ENCODE assay signal across 22 cellular contexts in the genomic region with DNA sequence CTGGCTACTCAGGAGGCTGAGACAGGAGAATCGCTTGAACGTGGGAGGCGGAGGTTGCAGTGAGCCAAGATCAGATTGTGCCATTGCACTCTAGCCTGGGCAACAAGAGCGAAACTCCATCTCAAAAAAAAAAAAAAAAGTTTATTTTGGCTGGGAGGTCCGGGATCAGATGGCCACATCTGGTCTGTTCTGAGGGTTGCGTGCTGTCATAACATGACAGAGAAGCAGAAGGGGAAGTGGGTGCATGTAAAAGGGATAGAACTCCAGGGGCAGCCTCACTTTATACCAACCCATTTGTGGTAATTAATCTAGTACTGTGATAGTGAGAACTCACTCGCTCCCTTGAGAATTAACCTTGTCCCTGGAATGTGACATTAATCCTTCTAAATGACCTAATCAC.
DNase-seq lines count a peak whose midpoint lies in the region; ATAC-seq, FAIRE-seq and TF ChIP-seq lines count a peak whose summit lies in the region.
"Had no signal": no experiment of that assay in that cellular context is flagged by ENCODE, and none has a peak within 500 bp of the region (broad histone marks: within the 10 kb centered on the region; RNA-seq: fewer than 3 reads in every experiment).

No MANE protein-coding gene starts in this region.

- intact Hi-C loops in GM12878 (cut with micrococcal nuclease; ENCODE audit: unreplicated experiment), result loop anchor here (10.0 kb wide), 1 partner anchor 154 kb away; a partner anchor contains a TSS

- FAIRE-seq in GM12891 (lab: Jason Lieb, UNC), result no peak
- no peak for FAIRE-seq in GM12878 (lab: Jason Lieb, UNC)
- FAIRE-seq: endothelial cell of umbilical vein, GM18507, H1 had no signal

- 78% methylated on average over 7 of the region's 7 CpGs for WGBS in GM12878 (ENCODE audit: insufficient coverage, insufficient replicate concordance, low lambda C conversion rate, missing lambda C conversion rate)
- 98% methylated on average over 7 of the region's 7 CpGs for WGBS in SK-N-SH (ENCODE audit: low lambda C conversion rate)

- H3K79me2 ChIP-seq in GM12878 (ENCODE audit: control insufficient read depth, insufficient read depth, low read length) (no peaks in the 10 kb centered on the region; the same call in none of the 2 replicates), SK-N-SH (ENCODE audit: insufficient read depth) (no peaks in the 10 kb centered on the region)

- H3K4me2 ChIP-seq in GM12878 (ENCODE audit: control insufficient read depth, insufficient read depth) (peak overlapping the region; percentile 13; the same call in 1 of the 2 replicates), SK-N-SH (no peak overlapping the region)

- no peak for TF ChIP-seq CTCF in GM12878 (IDR thresholded peaks at IDR 0.05 in 2 of 3, conservative IDR thresholded peaks at IDR 0.05 in 1 of 3; ENCODE audit: control insufficient read depth in 2 of 3, extremely low read depth in 1 of 3, insufficient read depth in 1 of 3, low read depth in 3 of 3, low read length in 3 of 3)
- no peak for TF ChIP-seq CTCF in SK-N-SH (IDR thresholded peaks at IDR 0.05)
- no peak for TF ChIP-seq CTCF in GM10266 (IDR thresholded peaks at IDR 0.05; ENCODE audit: control insufficient read depth, insufficient read depth, low read depth, missing control alignments)

- H3K27ac ChIP-seq in GM12878 (ENCODE audit: control insufficient read depth, insufficient read depth) (peak overlapping the region; percentile 17), SK-N-SH (ENCODE audit: low read depth in 2 of 2, low read length in 1 of 2) (no peak overlapping the region)
- H3K27ac ChIP-seq: dorsolateral prefrontal cortex, lower lobe of right lung had no signal

- H3K4me3 ChIP-seq in GM12878 (no peak overlapping the region), SK-N-SH (ENCODE audit: low read depth in 2 of 2, low read length in 1 of 2) (no peak overlapping the region)
- H3K4me3 ChIP-seq: dorsolateral prefrontal cortex, lower lobe of right lung had no signal

- CTCF ChIA-PET in GM12878 (lab: Yijun Ruan, JAX), result interaction anchor here (1.0 kb wide), 1 partner anchor 15 kb away, joined by 3 read pairs; no protein-coding TSS in a partner anchor
- CTCF ChIA-PET in SK-N-SH (lab: Yijun Ruan, JAX), result interaction anchor here (1.0 kb wide), 1 partner anchor 660 kb away, joined by 3 read pairs; no protein-coding TSS in a partner anchor

- no peak for TF ChIP-seq EP300 in GM12878 (IDR thresholded peaks at IDR 0.05; ENCODE audit: borderline replicate concordance in 1 of 2, control insufficient read depth in 1 of 2, low read depth in 2 of 2, low read length in 2 of 2)
- TF ChIP-seq EP300 in SK-N-SH (IDR thresholded peaks at IDR 0.05; ENCODE audit: borderline replicate concordance in 1 of 2, low read depth in 1 of 2, low read length in 1 of 2), result no peak

- H3K27me3 ChIP-seq in GM12878 (replicated peaks in 1 of 2; ENCODE audit: control insufficient read depth in 2 of 2, insufficient read depth in 2 of 2, low read length in 1 of 2) (no peaks in the 10 kb centered on the region), SK-N-SH (ENCODE audit: insufficient read depth) (no peaks in the 10 kb centered on the region)
- H3K27me3 ChIP-seq: dorsolateral prefrontal cortex had no signal

- no TSS peak for BruUV-seq in GM12878 (replicated peaks; lab: Mats Ljungman, UMichigan)

- DNase-seq in CD1c-positive myeloid dendritic cell (ENCODE audit: extremely low spot score) (peak; percentile 11), GM12891 (ENCODE audit: insufficient read length, low spot score) (no peak), MV-4-11 (lab: John Stamatoyannopoulos, UW) (peak; percentile 73), GM12878 (ENCODE audit: low read depth, low spot score) (no peak), SK-N-SH (no peak), GM10266 (ENCODE audit: extremely low spot score) (no peak)
- DNase-seq: activated CD8-positive, alpha-beta T cell treated with anti-CD3 and anti-CD28 coated beads, Interleukin-2, amount 10 ng/mL, durations not matched to agents 7 days and 5 days; activated effector memory CD4-positive, alpha-beta T cell treated with Interleukin-2 at 50 U/mL for 16 hours; activated naive CD8-positive, alpha-beta T cell treated with anti-CD3 and anti-CD28 coated beads, Interleukin-2, amount 50 U/mL, for 24 hours; activated T-cell treated with anti-CD3 and anti-CD28 coated beads for 4 hours; C1 segment of cervical spinal cord; DMS153; dorsolateral prefrontal cortex; islet precursor cell; lower lobe of right lung; NCI-H1417; SW 1271 had no signal

- H3K9me2 ChIP-seq in SK-N-SH, result no peaks in the 10 kb centered on the region

- no peaks in the 10 kb centered on the region for H3F3A ChIP-seq in SK-N-SH (replicated peaks; ENCODE audit: insufficient read depth)

- no peaks in the 10 kb centered on the region for H4K20me1 ChIP-seq in GM12878 (ENCODE audit: control insufficient read depth, insufficient read depth)
- H4K20me1 ChIP-seq in SK-N-SH (ENCODE audit: insufficient read depth), result no peaks in the 10 kb centered on the region

- peak; percentile 35; the same call in 2 of the 3 replicates for ATAC-seq in GM12878
- ATAC-seq in GM18909 (IDR thresholded peaks at IDR 0.05; ENCODE audit: poor library complexity, unreplicated experiment), result no peak
- ATAC-seq: activated CD8-positive, alpha-beta T cell treated with anti-CD3 and anti-CD28 coated beads, Interleukin-2, amount 10 ng/mL, durations not matched to agents 7 days and 5 days; activated naive CD8-positive, alpha-beta T cell treated with anti-CD3 and anti-CD28 coated beads, Interleukin-2, amount 50 U/mL, for 24 hours; lower lobe of right lung; sciatic nerve had no signal

- POLR2A ChIA-PET in GM12878 (lab: Charles Lee) (no interaction called here), SK-N-SH (lab: Yijun Ruan, JAX) (no interaction called here)

- H3K9me3 ChIP-seq in GM12878 (replicated peaks; ENCODE audit: control insufficient read depth, insufficient read depth, low read length), result no peaks in the 10 kb centered on the region; the same call in 2 of the 3 replicates
- no peaks in the 10 kb centered on the region for H3K9me3 ChIP-seq in SK-N-SH
- H3K9me3 ChIP-seq: lower lobe of right lung had no signal

- H3K9ac ChIP-seq in GM12878 (ENCODE audit: control insufficient read depth, insufficient read depth, low read length) (no peak overlapping the region), SK-N-SH (no peak overlapping the region)

- SMC1A ChIA-PET in GM12878 (lab: Charles Lee; ENCODE audit: uncharacterized antibody, unreplicated experiment), result interaction anchor here (1.5 to 2.0 kb wide), 2 partner anchors 18 to 315 kb away, joined by 4 to 5 read pairs; no protein-coding TSS in a partner anchor

- H3K4me1 ChIP-seq in GM12878 (ENCODE audit: control insufficient read depth, insufficient read depth, low read length) (peaks cover 22% of the 10 kb centered on the region; the same call in 1 of the 2 replicates), SK-N-SH (ENCODE audit: control insufficient read depth in 1 of 2, insufficient read depth in 2 of 2, low read depth in 1 of 2, low read length in 1 of 2) (no peaks in the 10 kb centered on the region; a peak in 1 of 4 replicates)
- H3K4me1 ChIP-seq: lower lobe of right lung had no signal

- RAD21 ChIA-PET in GM12878 (lab: Charles Lee; ENCODE audit: unreplicated experiment), result no interaction called here

- in situ Hi-C loops in GM12878 (cut with MboI), result no loop called here

- H2AFZ ChIP-seq in GM12878 (ENCODE audit: control insufficient read depth, low read depth, low read length), result no peak overlapping the region
- no peak overlapping the region for H2AFZ ChIP-seq in SK-N-SH (ENCODE audit: low read depth)

- H3K36me3 ChIP-seq in GM12878 (ENCODE audit: control insufficient read depth in 2 of 2, insufficient read depth in 2 of 2, low read length in 1 of 2) (no peaks in the 10 kb centered on the region), SK-N-SH (replicated peaks in 1 of 2; ENCODE audit: control insufficient read depth in 1 of 2, insufficient read depth in 2 of 2, low read length in 1 of 2) (peaks cover 8 to 15% of the 10 kb centered on the region in 2 experiments)
- H3K36me3 ChIP-seq: lower lobe of right lung had no signal

- no peak for TF ChIP-seq RAD21 in GM12878 (IDR thresholded peaks at IDR 0.05; ENCODE audit: insufficient read depth, low read depth, low read length)
- no peak for TF ChIP-seq RAD21 in SK-N-SH (IDR thresholded peaks at IDR 0.05; ENCODE audit: low read length)

- TF ChIP-seq POLR2A in GM12891 (IDR thresholded peaks at IDR 0.05; ENCODE audit: low read depth, low read length), result no peak
- TF ChIP-seq POLR2A in GM12878 (IDR thresholded peaks at IDR 0.05; ENCODE audit: low read depth, low read length), result no peak

TF ChIP-seq in GM12891, 5 proteins besides CTCF, POLR2A, EP300 and RAD21:
- TF ChIP-seq SPI1 (IDR thresholded peaks at IDR 0.05; ENCODE audit: low read depth, low read length) (peak; percentile 78), TAF1 (IDR thresholded peaks at IDR 0.05; ENCODE audit: low read depth, low read length) (no peak)

TF ChIP-seq in GM12878, 131 proteins besides CTCF, POLR2A, EP300 and RAD21 (continues in another document):
- TF ChIP-seq RUNX3 (IDR thresholded peaks at IDR 0.05; ENCODE audit: low read length), result peak; percentile 26; the same call in 1 of the 2 replicates
- TF ChIP-seq EED (IDR thresholded peaks at IDR 0.05; ENCODE audit: low read depth), result 0 out of 2 replicates have a peak, but pooled peaks have one; percentile 30
- peak; percentile 74; the same call in 1 of the 2 replicates for TF ChIP-seq SPI1 (IDR thresholded peaks at IDR 0.05; ENCODE audit: borderline replicate concordance, insufficient read depth, low read depth, low read length)
- no peak for TF ChIP-seq SRF (IDR thresholded peaks at IDR 0.05; ENCODE audit: low read depth in 2 of 2, low read length in 2 of 2)

TF ChIP-seq in SK-N-SH, 30 proteins besides CTCF, POLR2A, EP300 and RAD21 (continues in another document):
- TF ChIP-seq, protein P1, sequence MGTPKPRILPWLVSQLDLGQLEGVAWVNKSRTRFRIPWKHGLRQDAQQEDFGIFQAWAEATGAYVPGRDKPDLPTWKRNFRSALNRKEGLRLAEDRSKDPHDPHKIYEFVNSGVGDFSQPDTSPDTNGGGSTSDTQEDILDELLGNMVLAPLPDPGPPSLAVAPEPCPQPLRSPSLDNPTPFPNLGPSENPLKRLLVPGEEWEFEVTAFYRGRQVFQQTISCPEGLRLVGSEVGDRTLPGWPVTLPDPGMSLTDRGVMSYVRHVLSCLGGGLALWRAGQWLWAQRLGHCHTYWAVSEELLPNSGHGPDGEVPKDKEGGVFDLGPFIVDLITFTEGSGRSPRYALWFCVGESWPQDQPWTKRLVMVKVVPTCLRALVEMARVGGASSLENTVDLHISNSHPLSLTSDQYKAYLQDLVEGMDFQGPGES (IDR thresholded peaks at IDR 0.05; ENCODE audit: low read depth, low read length), result no peak
- TF ChIP-seq EZH2phosphoT487 (IDR thresholded peaks at IDR 0.05; ENCODE audit: borderline replicate concordance, low read depth), result no peak
- TF ChIP-seq, protein P2, sequence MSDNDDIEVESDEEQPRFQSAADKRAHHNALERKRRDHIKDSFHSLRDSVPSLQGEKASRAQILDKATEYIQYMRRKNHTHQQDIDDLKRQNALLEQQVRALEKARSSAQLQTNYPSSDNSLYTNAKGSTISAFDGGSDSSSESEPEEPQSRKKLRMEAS (IDR thresholded peaks at IDR 0.05; ENCODE audit: low read depth), result no peak
- no peak for TF ChIP-seq ELF1 (IDR thresholded peaks at IDR 0.05)
- no peak for TF ChIP-seq GATA2 (CRISPR knock-in tag; IDR thresholded peaks at IDR 0.05)
- no peak for TF ChIP-seq RCOR1 (IDR thresholded peaks at IDR 0.05; ENCODE audit: low read length)
- no peak for TF ChIP-seq CHD2 (IDR thresholded peaks at IDR 0.05; ENCODE audit: low read length, partially characterized antibody)

Comparison
In these comparisons a context has a peak if more than half of its experiments do, and no peak if none do; other contexts are left out.
1. DNase-seq: peak in CD1c-positive myeloid dendritic cell (single experiment) and MV-4-11 (single experiment); none in GM12891 (single experiment), GM12878 (single experiment), SK-N-SH (single experiment) and GM10266 (single experiment).